Comparison of ENCODE assay signal across 28 cellular contexts in genomic region chr15:100334905-100335304, GRCh38. TPM values are rescaled to one million over a fixed set of nuclear protein-coding genes. Genes with fewer than 3 reads are reported as not detected.
DNase-seq lines count a peak whose midpoint lies in the region; ATAC-seq and TF ChIP-seq lines count a peak whose summit lies in the region.
"Had no signal": no experiment of that assay in that cellular context is flagged by ENCODE, and none has a peak within 500 bp of the region (broad histone marks: within the 10 kb centered on the region; RNA-seq: fewer than 3 reads in every experiment).

No MANE protein-coding gene starts in this region.

- peaks cover 5% of the 10 kb centered on the region for H3K36me3 Mint-ChIP-seq in central memory CD8-positive, alpha-beta T cell (ENCODE audit: insufficient read depth)
- H3K36me3 Mint-ChIP-seq in osteocyte (ENCODE audit: unreplicated experiment) (no peaks in the 10 kb centered on the region), HFFc6 (ENCODE audit: low read depth) (no peaks in the 10 kb centered on the region)
- H3K36me3 Mint-ChIP-seq: IgD-negative memory B cell had no signal

- no peaks in the 10 kb centered on the region for H4K20me1 ChIP-seq in SK-N-SH (ENCODE audit: insufficient read depth)

- H3K27me3 ChIP-seq in SK-N-SH (ENCODE audit: insufficient read depth), result no peaks in the 10 kb centered on the region
- H3K27me3 ChIP-seq: gastroesophageal sphincter, tibial nerve had no signal

- no peak overlapping the region for H3K9ac ChIP-seq in SK-N-SH

- TF ChIP-seq RAD21 in SK-N-SH (IDR thresholded peaks at IDR 0.05; ENCODE audit: low read length), result no peak

- no peak for ATAC-seq in SK-N-SH treated with all-trans-retinoic acid at 6 μM for 48 hours
- no peak for ATAC-seq in central memory CD8-positive, alpha-beta T cell (replicated peaks; ENCODE audit: extremely low read depth, poor library complexity, severe bottlenecking)
- no peak for ATAC-seq in HG02571 (IDR thresholded peaks at IDR 0.05; ENCODE audit: unreplicated experiment)
- ATAC-seq: gastroesophageal sphincter, sciatic nerve had no signal

- WGBS in SK-N-SH (ENCODE audit: low lambda C conversion rate), result 46% methylated on average over 9 of the region's 11 CpGs

- peak; percentile 53 for DNase-seq in SK-N-SH
- DNase-seq in central memory CD8-positive, alpha-beta T cell (ENCODE audit: low spot score in 2 of 2), result no peak
- peak; percentile 73 for DNase-seq in osteocyte (ENCODE audit: extremely low spot score, unreplicated experiment)
- DNase-seq in HFFc6, result no peak
- no peak for DNase-seq in superior temporal gyrus (ENCODE audit: extremely low spot score)
- DNase-seq: 8988T; activated B cell treated with CpG ODN at 0.5 μM for 24 hours; activated CD4-positive, alpha-beta T cell treated with anti-CD3 and anti-CD28 coated beads, Interleukin-2, amount 50 U/mL, for 4 hours; activated gamma-delta T cell; activated T-cell treated with anti-CD3 and anti-CD28 coated beads for 4 hours; amniotic stem cell; CD4-positive, alpha-beta T cell; cortex of kidney; DMS 273 treated with DMSO at 0.1 percent for 48 hours; GOT3; mucosa of descending colon; NCI-H2081 treated with DMSO at 0.1 percent for 48 hours; NCI-H345; NCI-H82; OCI-M1 had no signal

- H3K4me1 Mint-ChIP-seq in central memory CD8-positive, alpha-beta T cell, result peaks cover 74% of the 10 kb centered on the region
- H3K4me1 Mint-ChIP-seq in osteocyte (ENCODE audit: unreplicated experiment), result no peaks in the 10 kb centered on the region
- H3K4me1 Mint-ChIP-seq in HFFc6 (ENCODE audit: low read depth), result no peaks in the 10 kb centered on the region
- H3K4me1 Mint-ChIP-seq: activated B cell treated with CpG ODN at 0.5 μM for 24 hours had no signal

- no peaks in the 10 kb centered on the region for H3K9me2 ChIP-seq in SK-N-SH

- H3K36me3 ChIP-seq in SK-N-SH (replicated peaks in 1 of 2; ENCODE audit: control insufficient read depth in 1 of 2, insufficient read depth in 2 of 2, low read length in 1 of 2) (no peaks in the 10 kb centered on the region), HEK293 (ENCODE audit: control insufficient read depth in 2 of 2, insufficient read depth in 1 of 2, low read length in 2 of 2) (peaks cover 0 to 4% of the 10 kb centered on the region in 2 experiments; a peak in 1 of 3 replicates)
- H3K36me3 ChIP-seq: tibial nerve had no signal

- H3K27ac Mint-ChIP-seq in central memory CD8-positive, alpha-beta T cell (ENCODE audit: low read depth), result no peak overlapping the region
- H3K27ac Mint-ChIP-seq in osteocyte (ENCODE audit: unreplicated experiment) (no peak overlapping the region), HFFc6 (no peak overlapping the region)
- H3K27ac Mint-ChIP-seq: activated B cell treated with CpG ODN at 0.5 μM for 24 hours; CD4-positive, alpha-beta T cell; IgD-negative memory B cell; stimulated activated naive CD8-positive, alpha-beta T cell treated with anti-CD3 and anti-CD28 coated beads, Interleukin-15, Interleukin-2, amounts not matched to agents 100 ng/mL and 50 ng/mL, for 24 hours had no signal

- H3K9me3 ChIP-seq in SK-N-SH, result no peaks in the 10 kb centered on the region
- H3K9me3 ChIP-seq in HEK293 (ENCODE audit: control insufficient read depth, insufficient read depth, low read depth, low read length), result no peaks in the 10 kb centered on the region
- H3K9me3 ChIP-seq: gastroesophageal sphincter, mucosa of descending colon, tibial nerve had no signal

- H3K79me2 ChIP-seq in SK-N-SH (ENCODE audit: insufficient read depth), result no peaks in the 10 kb centered on the region

- POLR2A ChIA-PET in SK-N-SH (lab: Yijun Ruan, JAX) (interaction anchor here (0.9 to 1.3 kb wide), 3 partner anchors 141 to 338 kb away, joined by 3 read pairs; no protein-coding TSS in a partner anchor), HEK293 (lab: Yijun Ruan, JAX) (no interaction called here)

- H3K27ac ChIP-seq in SK-N-SH (ENCODE audit: low read depth in 2 of 2, low read length in 1 of 2) (peak overlapping the region in 1 of 2 experiments; percentile 87; a peak in 2 of 4 replicates), HEK293 (ENCODE audit: extremely low read depth, low read depth, low read length) (no peak overlapping the region)
- H3K27ac ChIP-seq: gastroesophageal sphincter, tibial nerve had no signal

- H2AFZ ChIP-seq in SK-N-SH (ENCODE audit: low read depth), result no peak overlapping the region

- H3K4me1 ChIP-seq in SK-N-SH (ENCODE audit: control insufficient read depth in 1 of 2, insufficient read depth in 2 of 2, low read depth in 1 of 2, low read length in 1 of 2) (peaks cover 0 to 31% of the 10 kb centered on the region in 2 experiments; a peak in 1 of 4 replicates), HEK293 (ENCODE audit: control insufficient read depth, insufficient read depth, low read length) (no peaks in the 10 kb centered on the region; the same call in 1 of the 2 replicates)

- no peak for TF ChIP-seq EP300 in SK-N-SH (IDR thresholded peaks at IDR 0.05; ENCODE audit: borderline replicate concordance in 1 of 2, low read depth in 1 of 2, low read length in 1 of 2)

- H3K9me3 Mint-ChIP-seq in central memory CD8-positive, alpha-beta T cell, result no peaks in the 10 kb centered on the region
- H3K9me3 Mint-ChIP-seq in osteocyte (ENCODE audit: unreplicated experiment) (no peaks in the 10 kb centered on the region), HFFc6 (peaks cover 35% of the 10 kb centered on the region)
- H3K9me3 Mint-ChIP-seq: activated B cell treated with CpG ODN at 0.5 μM for 24 hours; CD4-positive, alpha-beta T cell; stimulated activated naive CD8-positive, alpha-beta T cell treated with anti-CD3 and anti-CD28 coated beads, Interleukin-15, Interleukin-2, amounts not matched to agents 100 ng/mL and 50 ng/mL, for 24 hours had no signal

- CTCF ChIA-PET in SK-N-SH (lab: Yijun Ruan, JAX) (interaction anchor here (0.8 to 8.1 kb wide), 3 partner anchors 15 to 403 kb away, joined by 4 to 169 read pairs (median 119); no protein-coding TSS in a partner anchor), HEK293 (lab: Yijun Ruan, JAX) (interaction anchor here (0.6 kb wide), 1 partner anchor 65 kb away, joined by 3 read pairs; no protein-coding TSS in a partner anchor)

- TF ChIP-seq CTCF in SK-N-SH (IDR thresholded peaks at IDR 0.05), result no peak
- peak; percentile 11; the same call in 1 of the 2 replicates for TF ChIP-seq CTCF in HEK293 (tag by site-specific recombination; IDR thresholded peaks at IDR 0.05)
- no peak for TF ChIP-seq CTCF in osteocyte (IDR thresholded peaks at IDR 0.05)
- TF ChIP-seq CTCF in HFFc6 (IDR thresholded peaks at IDR 0.05), result no peak

- H3K4me3 Mint-ChIP-seq in central memory CD8-positive, alpha-beta T cell, result peak overlapping the region; percentile 65
- H3K4me3 Mint-ChIP-seq in osteocyte (ENCODE audit: unreplicated experiment) (no peak overlapping the region), HFFc6 (no peak overlapping the region)
- H3K4me3 Mint-ChIP-seq: activated B cell treated with CpG ODN at 0.5 μM for 24 hours; IgD-negative memory B cell; stimulated activated naive CD8-positive, alpha-beta T cell treated with anti-CD3 and anti-CD28 coated beads, Interleukin-15, Interleukin-2, amounts not matched to agents 100 ng/mL and 50 ng/mL, for 24 hours had no signal

- no peaks in the 10 kb centered on the region for H3K27me3 Mint-ChIP-seq in central memory CD8-positive, alpha-beta T cell
- H3K27me3 Mint-ChIP-seq in osteocyte (ENCODE audit: unreplicated experiment) (peaks cover 7% of the 10 kb centered on the region), HFFc6 (ENCODE audit: insufficient read depth) (no peaks in the 10 kb centered on the region; the same call in 1 of the 2 replicates)
- H3K27me3 Mint-ChIP-seq: CD4-positive, alpha-beta T cell had no signal

- H3K4me3 ChIP-seq in SK-N-SH (ENCODE audit: low read depth in 2 of 2, low read length in 1 of 2), result no peak overlapping the region
- no peak overlapping the region for H3K4me3 ChIP-seq in HEK293 (ENCODE audit: low read depth, low read length)
- H3K4me3 ChIP-seq: gastroesophageal sphincter, mucosa of descending colon, tibial nerve had no signal

- no peaks in the 10 kb centered on the region for H3F3A ChIP-seq in SK-N-SH (replicated peaks; ENCODE audit: insufficient read depth)

- no peak overlapping the region for H3K4me2 ChIP-seq in SK-N-SH

TF ChIP-seq in SK-N-SH, 30 proteins besides CTCF, POLR2A, EP300 and RAD21 (continues in another document):
- no peak for TF ChIP-seq CHD2 (IDR thresholded peaks at IDR 0.05; ENCODE audit: low read length, partially characterized antibody)
- no peak for TF ChIP-seq MAX (IDR thresholded peaks at IDR 0.05; ENCODE audit: low read depth)

TF ChIP-seq in SK-N-SH treated with all-trans-retinoic acid at 6 μM for 48 hours, 23 proteins besides CTCF, POLR2A, EP300 and RAD21 (continues in another document):
- TF ChIP-seq ZC3H10 (CRISPR knock-in tag; IDR thresholded peaks at IDR 0.05), result no peak
- TF ChIP-seq SNAI2 (CRISPR knock-in tag; IDR thresholded peaks at IDR 0.05), result no peak
- no peak for TF ChIP-seq CREB5 (CRISPR knock-in tag; IDR thresholded peaks at IDR 0.05; ENCODE audit: low read depth)

TF ChIP-seq in HEK293, 187 proteins besides CTCF, POLR2A, EP300 and RAD21:
- TF ChIP-seq MEIS1 (CRISPR knock-in tag; IDR thresholded peaks at IDR 0.05; ENCODE audit: borderline replicate concordance), result no peak
- no peak for TF ChIP-seq OSR2 (tag by site-specific recombination; IDR thresholded peaks at IDR 0.05)
- no peak for TF ChIP-seq ZNF292 (tag by site-specific recombination; IDR thresholded peaks at IDR 0.05; ENCODE audit: borderline replicate concordance, low read depth)
- no peak for TF ChIP-seq ZNF561 (tag by site-specific recombination; IDR thresholded peaks at IDR 0.05; ENCODE audit: borderline replicate concordance)
- no peak for TF ChIP-seq ZNF416 (tag by site-specific recombination; IDR thresholded peaks at IDR 0.05)
- TF ChIP-seq TCF7L2 (IDR thresholded peaks at IDR 0.05; ENCODE audit: borderline replicate concordance, low read depth, low read length), result no peak
- no peak for TF ChIP-seq ZSCAN30 (tag by site-specific recombination; IDR thresholded peaks at IDR 0.05)
- no peak for TF ChIP-seq ZNF677 (tag by site-specific recombination; IDR thresholded peaks at IDR 0.05)
- TF ChIP-seq ZNF510 (tag by site-specific recombination; IDR thresholded peaks at IDR 0.05; ENCODE audit: insufficient replicate concordance), result no peak
TF ChIP-seq in HEK293: peak in this region for 0.

RNA-seq across cellular contexts. Expression of gene ADAMTS17, which starts 6.9 kb away (rescaled TPM):
- not detected in 2 replicates for polyA plus RNA-seq in SK-N-SH (2012; rRNA removed)
- polyA plus RNA-seq in SK-N-SH (2012; cell fraction: cytosol; rRNA removed), result 0.04 TPM in 2 replicates
- 0.01 and 0.14 TPM in 2 replicates for polyA plus RNA-seq in SK-N-SH (2012; cell fraction: nucleus; rRNA removed)
- total RNA-seq in osteocyte, result 0.39 and 1.5 TPM in 2 replicates
- total RNA-seq in HFFc6 (2021; fragmentation: NEBNext Ultra II Directional; extraction: Animal tissue kit (Norgen Biotek cat#: 25700)), result not detected
- polyA plus RNA-seq: IgD-negative memory B cell had no signal

Comparison
In these comparisons a context has a peak if more than half of its experiments do, and no peak if none do; other contexts are left out.
1. DNase-seq: peak in SK-N-SH (single experiment) and osteocyte (single experiment); none in central memory CD8-positive, alpha-beta T cell (0 of 2), HFFc6 (single experiment) and superior temporal gyrus (single experiment).
2. Of the 4 proteins assayed by ChIP-seq in both HEK293 and SK-N-SH: peak only in HEK293: CTCF; only in SK-N-SH: none; in both: none; in neither: 3.